17 cellular contexts compared by ENCODE assay signal in the genomic region with DNA sequence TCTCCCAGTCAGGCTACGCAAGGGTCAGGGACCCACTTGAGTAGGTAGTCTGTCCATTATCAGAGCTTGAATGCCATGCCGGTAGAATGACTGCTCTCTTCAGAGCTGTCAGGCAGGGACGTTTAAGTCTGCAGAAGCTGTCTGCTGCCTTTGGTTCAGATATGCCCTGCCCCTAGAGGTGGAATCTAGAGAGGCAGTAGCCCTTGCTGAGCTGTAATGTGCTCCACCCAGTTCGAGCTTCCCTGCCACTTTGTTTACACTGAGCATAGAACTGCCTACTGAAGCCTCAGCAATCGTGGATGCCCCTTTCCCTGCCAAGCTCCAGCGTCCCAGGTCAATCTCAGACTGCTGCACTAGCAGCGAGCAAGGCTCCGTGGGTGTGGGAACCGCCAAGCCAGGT.
"Had no signal": no experiment of that assay in that cellular context is flagged by ENCODE, and none has a peak within 500 bp of the region (broad histone marks: within the 10 kb centered on the region; RNA-seq: fewer than 3 reads in every experiment).

No MANE protein-coding gene starts in this region.

- H3K27me3 Mint-ChIP-seq: naive B cell had no signal

- H3K36me3 ChIP-seq: lower lobe of right lung, tibial nerve had no signal

- H3K27ac ChIP-seq: body of pancreas, lower lobe of right lung, tibial nerve had no signal

- H3K36me3 Mint-ChIP-seq: stimulated activated effector memory CD8-positive, alpha-beta T cell treated with anti-CD3 and anti-CD28 coated beads, Interleukin-12 subunit alpha, Interleukin-12 subunit beta, amount 100 ng/mL, for 72 hours had no signal

- H3K9me3 Mint-ChIP-seq: T-helper 1 cell treated with Interleukin-12 subunit alpha and Interleukin-12 subunit beta and Interleukin-4 antibody, amounts not matched to agents 30 μg/mL and 1 μg/mL, for 36 hours had no signal

- H3K4me3 Mint-ChIP-seq: activated T-helper 17 cell treated with anti-CD3 and anti-CD28 coated beads, Interleukin-2, amount 50 U/mL, for 72 hours; effector memory CD8-positive, alpha-beta T cell; naive B cell; stimulated activated effector memory CD8-positive, alpha-beta T cell treated with anti-CD3 and anti-CD28 coated beads, Interleukin-12 subunit alpha, Interleukin-12 subunit beta, amount 100 ng/mL, for 72 hours; T-helper 1 cell treated with Interleukin-12 subunit alpha and Interleukin-12 subunit beta and Interleukin-4 antibody, amounts not matched to agents 30 μg/mL and 1 μg/mL, for 36 hours had no signal

- H3K4me3 ChIP-seq: body of pancreas, lower lobe of right lung, smooth muscle cell, tibial nerve had no signal

- H3K9me3 ChIP-seq: body of pancreas, lower lobe of right lung, tibial nerve had no signal

- H3K4me1 Mint-ChIP-seq: activated T-helper 17 cell treated with anti-CD3 and anti-CD28 coated beads, Interleukin-2, amount 50 U/mL, for 72 hours; naive B cell; stimulated activated effector memory CD8-positive, alpha-beta T cell treated with anti-CD3 and anti-CD28 coated beads, Interleukin-12 subunit alpha, Interleukin-12 subunit beta, amount 100 ng/mL, for 72 hours had no signal

- H3K27ac Mint-ChIP-seq: activated T-helper 17 cell treated with anti-CD3 and anti-CD28 coated beads, Interleukin-2, amount 50 U/mL, for 72 hours; effector memory CD8-positive, alpha-beta T cell; stimulated activated effector memory CD8-positive, alpha-beta T cell treated with anti-CD3 and anti-CD28 coated beads, Interleukin-12 subunit alpha, Interleukin-12 subunit beta, amount 100 ng/mL, for 72 hours; T-helper 1 cell treated with Interleukin-12 subunit alpha and Interleukin-12 subunit beta and Interleukin-4 antibody, amounts not matched to agents 30 μg/mL and 1 μg/mL, for 36 hours had no signal

- ATAC-seq: activated T-helper 17 cell treated with anti-CD3 and anti-CD28 coated beads, Interleukin-2, amount 50 U/mL, for 72 hours; body of pancreas; effector memory CD8-positive, alpha-beta T cell; left cardiac atrium; lower lobe of right lung; right cardiac atrium; stimulated activated effector memory CD8-positive, alpha-beta T cell treated with anti-CD3 and anti-CD28 coated beads, Interleukin-12 subunit alpha, Interleukin-12 subunit beta, amount 100 ng/mL, for 72 hours had no signal

- H3K4me1 ChIP-seq: body of pancreas, lower lobe of right lung, tibial nerve had no signal

- H3K4me2 ChIP-seq: smooth muscle cell had no signal

- DNase-seq: activated CD4-positive, alpha-beta T cell treated with anti-CD3 and anti-CD28 coated beads, Interleukin-2, amount 50 U/mL, for 1 hour; activated CD4-positive, CD25-positive, alpha-beta regulatory T cell; activated naive CD4-positive, alpha-beta T cell treated with anti-CD3 and anti-CD28 coated beads, Interleukin-2, amount 50 U/mL, for 16 hours; activated T-cell treated with anti-CD3 and anti-CD28 coated beads for 4 hours; body of pancreas; central memory CD4-positive, alpha-beta T cell; effector memory CD8-positive, alpha-beta T cell; hypothalamus; left cardiac atrium; lower lobe of right lung; naive B cell; right cardiac atrium had no signal

- H3K27me3 ChIP-seq: body of pancreas, tibial nerve had no signal
